22 cellular contexts compared by ENCODE assay signal in genomic region chr16:19766554-19766884, GRCh38. TPM values are rescaled to one million over a fixed set of nuclear protein-coding genes. Genes with fewer than 3 reads are reported as not detected.
DNase-seq lines count a peak whose midpoint lies in the region; ATAC-seq, FAIRE-seq and TF ChIP-seq lines count a peak whose summit lies in the region.
"Had no signal": no experiment of that assay in that cellular context is flagged by ENCODE, and none has a peak within 500 bp of the region (broad histone marks: within the 10 kb centered on the region; RNA-seq: fewer than 3 reads in every experiment).

No MANE protein-coding gene starts in this region.

- ATAC-seq in left cardiac atrium, result peak; percentile 17 to 19
- ATAC-seq: CD8-positive, alpha-beta T cell; HCT116; PC-3 had no signal

- no peak for TF ChIP-seq CTCF in endodermal cell (conservative IDR thresholded peaks at IDR 0.05)

- H3K4me1 Mint-ChIP-seq in endodermal cell, result peaks cover under 1% of the 10 kb centered on the region

- H3K9ac ChIP-seq in endodermal cell (ENCODE audit: extremely low read depth, low read length, poor library complexity, severe bottlenecking) (no peak overlapping the region), skeletal muscle tissue (ENCODE audit: low read depth in 1 of 3, low read length in 3 of 3) (no peak overlapping the region)

- DNase-seq in left cardiac atrium, result no peak
- DNase-seq in cardiac septum (ENCODE audit: low spot score), result no peak
- DNase-seq in endodermal cell, result peak; percentile 31
- DNase-seq in HTR-8/SVneo (ENCODE audit: insufficient read length, low spot score), result no peak
- no peak for DNase-seq in globus pallidus (ENCODE audit: low spot score)
- no peak for DNase-seq in activated T-cell treated with anti-CD3 and anti-CD28 coated beads, Interleukin-2, amount 50 U/mL, for 1 hour
- DNase-seq: BE2C; Calu3; CD8-positive, alpha-beta T cell; GF-D8; KG1; NCI-H1417 treated with DMSO at 0.1 percent for 48 hours; NCI-H1930; NCI-H345; NCI-H524 treated with DMSO at 0.1 percent for 48 hours; PC-3; RPMI8226 had no signal

- H3K4me1 ChIP-seq in endodermal cell (ENCODE audit: control insufficient read depth, insufficient read depth, low read length) (no peaks in the 10 kb centered on the region), skeletal muscle tissue (ENCODE audit: control insufficient read depth in 3 of 3, insufficient read depth in 3 of 3, low read length in 3 of 3) (no peaks in the 10 kb centered on the region)
- H3K4me1 ChIP-seq: BE2C, SJSA1 had no signal

- peaks cover 15% of the 10 kb centered on the region for H3K9me3 Mint-ChIP-seq in endodermal cell

- WGBS in endodermal cell (ENCODE audit: insufficient coverage in 1 of 2, insufficient read length in 1 of 2), 2 experiments, result 92 to 95% methylated on average over 3 of the region's 3 CpGs

- no peak overlapping the region for H3K27ac ChIP-seq in endodermal cell (ENCODE audit: low read depth, low read length)
- peak overlapping the region; percentile 18 for H3K27ac ChIP-seq in skeletal muscle tissue (ENCODE audit: low read depth, low read length)
- H3K27ac ChIP-seq: SJSA1 had no signal

- intact Hi-C loops in left cardiac atrium (cut with DNase I), result no loop called here
- intact Hi-C loops in cardiac septum (cut with DNase I), result no loop called here

- H3K27ac Mint-ChIP-seq in endodermal cell, result no peak overlapping the region
- H3K27ac Mint-ChIP-seq: CD8-positive, alpha-beta T cell had no signal

- no peak for FAIRE-seq in HTR-8/SVneo (lab: Jason Lieb, UNC)
- FAIRE-seq: A204.1, GM19239 had no signal

- no peak overlapping the region for H3K4me3 Mint-ChIP-seq in endodermal cell
- H3K4me3 Mint-ChIP-seq: CD8-positive, alpha-beta T cell had no signal

- H3K36me3 ChIP-seq in endodermal cell (ENCODE audit: control insufficient read depth, insufficient read depth, low read length) (peaks cover 7% of the 10 kb centered on the region), skeletal muscle tissue (ENCODE audit: control insufficient read depth in 3 of 3, insufficient read depth in 3 of 3, low read length in 3 of 3) (peaks cover 0 to 2% (median 0%) of the 10 kb centered on the region in 3 donors)
- H3K36me3 ChIP-seq: BE2C, SJSA1 had no signal

- H3K9me3 ChIP-seq in endodermal cell (ENCODE audit: control insufficient read depth, low read length) (peaks cover 20% of the 10 kb centered on the region), skeletal muscle tissue (ENCODE audit: control insufficient read depth in 3 of 3, low read length in 3 of 3) (no peaks in the 10 kb centered on the region)
- H3K9me3 ChIP-seq: BE2C, SJSA1 had no signal

- peaks cover 37% of the 10 kb centered on the region for H3K36me3 Mint-ChIP-seq in endodermal cell (ENCODE audit: low read depth)

- H3K4me3 ChIP-seq in endodermal cell (ENCODE audit: low read length), result no peak overlapping the region
- H3K4me3 ChIP-seq in skeletal muscle tissue (ENCODE audit: low read length in 3 of 3), result no peak overlapping the region
- H3K4me3 ChIP-seq: SJSA1 had no signal

- no peaks in the 10 kb centered on the region for H3K27me3 Mint-ChIP-seq in endodermal cell (ENCODE audit: insufficient read depth)

- H3K27me3 ChIP-seq in endodermal cell (ENCODE audit: control insufficient read depth, insufficient read depth, low read length, poor library complexity, severe bottlenecking) (no peaks in the 10 kb centered on the region), skeletal muscle tissue (ENCODE audit: control insufficient read depth in 3 of 3, insufficient read depth in 3 of 3, low read length in 3 of 3) (no peaks in the 10 kb centered on the region)
- H3K27me3 ChIP-seq: BE2C, SJSA1 had no signal

RNA-seq across cellular contexts. Expression of gene IQCK, which starts 48.4 kb away (rescaled TPM):
- 1 to 10 TPM; 4.3 to 6.6 TPM for total RNA-seq in left cardiac atrium
- total RNA-seq in cardiac septum, result 7.3 TPM
- total RNA-seq in endodermal cell, result 10 to 100 TPM; 21.1 to 30.1 TPM
- 21.5 TPM for polyA plus RNA-seq in endodermal cell (2013, experiment 1 of 2)
- 19.6 TPM for polyA plus RNA-seq in endodermal cell (2013, experiment 2 of 2)
- 10.4 TPM for total RNA-seq in skeletal muscle tissue

RNA-seq across cellular contexts. Expression of gene KNOP1, which starts 48.5 kb away (rescaled TPM):
- total RNA-seq in left cardiac atrium (1 to 10 TPM; 8.5 to 9.1 TPM), cardiac septum (6.8 TPM), endodermal cell (10 to 100 TPM; 83.9 to 95.9 TPM), skeletal muscle tissue (11.5 TPM)
- 57.7 TPM for polyA plus RNA-seq in endodermal cell (2013, experiment 1 of 2)
- 62.8 TPM for polyA plus RNA-seq in endodermal cell (2013, experiment 2 of 2)
